In the genomic region with DNA sequence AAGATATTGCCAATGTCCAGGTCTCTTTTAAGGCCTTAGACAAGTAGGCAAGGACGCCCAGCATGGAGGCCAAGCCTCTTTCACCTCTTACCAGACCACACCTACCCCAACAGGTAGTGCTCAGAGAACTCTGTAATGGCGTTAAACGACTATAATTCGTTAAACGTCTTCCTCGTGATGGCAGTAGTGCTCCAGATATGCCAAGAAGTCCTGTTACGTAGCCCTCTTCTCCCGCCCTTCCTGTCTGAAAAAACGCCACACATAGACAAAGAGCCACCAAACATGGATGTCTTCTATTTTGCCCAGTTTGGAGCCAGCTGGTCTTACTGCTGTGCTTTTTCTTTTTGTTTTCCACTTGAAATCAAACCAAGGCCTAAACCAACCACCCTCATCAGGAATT, we compare ENCODE assay signal across 8 cellular contexts.
DNase-seq lines count a peak whose midpoint lies in the region; ATAC-seq and TF ChIP-seq lines count a peak whose summit lies in the region.

No MANE protein-coding gene starts in this region.

- ATAC-seq in GM19324 (IDR thresholded peaks at IDR 0.05; ENCODE audit: low FRiP score, unreplicated experiment), result peak; percentile 76
- ATAC-seq in Panc1, result peak; percentile 77
- ATAC-seq in HG03565 (IDR thresholded peaks at IDR 0.05; ENCODE audit: unreplicated experiment), result no peak

- no TSS peak for BruUV-seq in Panc1 (replicated peaks; lab: Mats Ljungman, UMichigan)

- peak; percentile 17 for TF ChIP-seq CTCF in Panc1 (IDR thresholded peaks at IDR 0.05)

- in situ Hi-C loops in Panc1 (cut with HindIII; ENCODE audit: low pct_unique_long_range_greater_than_20kb, low sequenced_read_pairs), result no loop called here

- H3K27me3 ChIP-seq in Panc1 (ENCODE audit: control insufficient read depth, insufficient read depth, low read length), result no peaks in the 10 kb centered on the region

- intact Hi-C loops in Panc1 (cut with micrococcal nuclease; ENCODE audit: unreplicated experiment), result no loop called here

- POLR2A ChIA-PET in Panc1 (lab: Charles Lee), result no interaction called here

- no peaks in the 10 kb centered on the region for H3K4me1 ChIP-seq in Panc1 (ENCODE audit: control insufficient read depth, insufficient read depth, low read length)

- no peaks in the 10 kb centered on the region for H3K36me3 ChIP-seq in Panc1 (ENCODE audit: control insufficient read depth, insufficient read depth, low read length)

- H3K27ac ChIP-seq in Panc1 (ENCODE audit: low read length), result no peak overlapping the region

- CTCF ChIA-PET in Panc1 (lab: Charles Lee), result interaction anchor here (0.6 kb wide), 1 partner anchor 858 kb away, joined by 3 read pairs; no protein-coding TSS in a partner anchor

- no peaks in the 10 kb centered on the region for H3K9me3 ChIP-seq in Panc1 (ENCODE audit: control insufficient read depth, insufficient read depth, low read depth, low read length)

- DNase-seq in AG08396 (ENCODE audit: low spot score) (peak; percentile 23), Panc1 (ENCODE audit: low read depth, low spot score) (peak; percentile 77), globus pallidus (ENCODE audit: low spot score) (peak; percentile 11), COR-L47 (lab: John Stamatoyannopoulos, UW) (no peak), SHP77 (lab: John Stamatoyannopoulos, UW) (no peak)
- DNase-seq in stimulated activated naive CD4-positive, alpha-beta T cell treated with Interleukin-2 at 50 U/mL for 16 hours (lab: John Stamatoyannopoulos, UW), result no peak

- no peak overlapping the region for H3K4me3 ChIP-seq in Panc1 (ENCODE audit: low read depth in 2 of 2, low read length in 2 of 2)

Comparison
In these comparisons a context has a peak if more than half of its experiments do, and no peak if none do; other contexts are left out.
1. DNase-seq: peak in AG08396 (single experiment), Panc1 (single experiment) and globus pallidus (single experiment); none in stimulated activated naive CD4-positive, alpha-beta T cell treated with Interleukin-2 at 50 U/mL for 16 hours (single experiment), COR-L47 (single experiment) and SHP77 (0 of 2).